ENCODE assay signal across 8 cellular contexts in the genomic region with DNA sequence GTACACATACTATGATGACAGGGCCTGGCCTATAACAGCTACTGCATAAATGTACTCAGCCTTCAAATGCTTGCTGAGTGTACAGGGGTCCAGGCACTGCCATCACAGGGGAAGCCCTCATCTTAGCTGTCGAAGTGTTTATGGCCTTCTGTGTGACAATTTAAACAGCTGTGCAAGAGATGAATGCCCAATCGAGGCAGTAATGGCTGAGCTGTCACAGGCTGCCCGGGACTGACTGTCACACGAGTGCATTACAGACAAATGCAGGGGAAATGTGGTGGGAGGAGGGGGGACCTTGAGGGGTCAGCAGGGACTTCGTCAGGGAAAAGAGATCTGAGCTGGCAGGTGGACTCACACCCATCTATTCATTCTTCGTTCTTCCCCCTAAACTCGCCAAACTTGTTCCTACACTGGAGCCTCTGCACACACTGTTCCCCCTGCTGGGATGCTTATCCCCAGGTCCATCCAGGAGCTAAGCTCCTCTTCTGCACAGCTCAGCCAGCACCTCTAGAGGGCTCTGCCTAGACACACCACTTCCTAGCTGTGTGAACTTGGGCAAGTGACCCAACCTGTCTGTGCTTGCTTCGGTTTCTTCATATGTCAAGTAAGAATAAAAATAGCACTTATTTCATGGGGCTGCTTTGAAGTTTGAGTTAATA.
DNase-seq lines count a peak whose midpoint lies in the region; ATAC-seq and TF ChIP-seq lines count a peak whose summit lies in the region.

No MANE protein-coding gene starts in this region.

- no peak overlapping the region for H3K4me3 ChIP-seq in GM23248
- no peak overlapping the region for H3K4me3 ChIP-seq in PC-9
- H3K4me3 ChIP-seq in hepatocyte, result no peak overlapping the region
- H3K4me3 ChIP-seq in gastroesophageal sphincter, result no peak overlapping the region

- H3K9me3 ChIP-seq in GM23248 (ENCODE audit: low read depth) (no peaks in the 10 kb centered on the region), PC-9 (ENCODE audit: insufficient read depth, low read depth) (no peaks in the 10 kb centered on the region), hepatocyte (ENCODE audit: low read depth) (no peaks in the 10 kb centered on the region), gastroesophageal sphincter (no peaks in the 10 kb centered on the region)

- H3K27me3 ChIP-seq in GM23248 (replicated peaks; ENCODE audit: insufficient read depth) (peaks cover 7% of the 10 kb centered on the region), PC-9 (ENCODE audit: insufficient read depth, low read depth) (no peaks in the 10 kb centered on the region), hepatocyte (peaks cover 7% of the 10 kb centered on the region), gastroesophageal sphincter (peaks cover 18% of the 10 kb centered on the region)

- no TSS peak for BruUV-seq in PC-9 (replicated peaks; lab: Mats Ljungman, UMichigan)

- CTCF ChIA-PET in PC-9 (lab: Charles Lee), result interaction anchor here (0.7 to 1.0 kb wide), 4 partner anchors 36 to 226 kb away, joined by 3 to 5 read pairs (median 4); no protein-coding TSS in a partner anchor

- intact Hi-C loops in PC-9 (cut with micrococcal nuclease; ENCODE audit: unreplicated experiment) (no loop called here), Right ventricle myocardium inferior (cut with DNase I) (loop anchor here (5.0 kb wide), 1 partner anchor 53 kb away; no protein-coding TSS in a partner anchor)

- H3K9me2 ChIP-seq in GM23248 (ENCODE audit: insufficient read depth) (no peaks in the 10 kb centered on the region), PC-9 (ENCODE audit: insufficient read depth) (no peaks in the 10 kb centered on the region), hepatocyte (replicated peaks; ENCODE audit: insufficient read depth) (no peaks in the 10 kb centered on the region)

- H4K20me1 ChIP-seq in GM23248 (ENCODE audit: insufficient read depth) (no peaks in the 10 kb centered on the region), PC-9 (ENCODE audit: insufficient read depth) (no peaks in the 10 kb centered on the region), hepatocyte (ENCODE audit: insufficient read depth, poor library complexity, severe bottlenecking) (no peaks in the 10 kb centered on the region)

- TF ChIP-seq EP300 in gastroesophageal sphincter (IDR thresholded peaks at IDR 0.05), result no peak

- no peaks in the 10 kb centered on the region for H3F3A ChIP-seq in GM23248 (ENCODE audit: insufficient read depth)
- H3F3A ChIP-seq in PC-9 (ENCODE audit: insufficient read depth, low read depth), result peaks cover 13% of the 10 kb centered on the region

- in situ Hi-C loops in GM23248 (cut with MboI), result no loop called here

- DNase-seq in GM23248 (peak; percentile 23), PC-9 (peak; percentile 52 to 81), hepatocyte (ENCODE audit: low spot score) (no peak), HK-2 (ENCODE audit: unreplicated experiment) (no peak), Right ventricle myocardium inferior (ENCODE audit: missing footprints) (no peak)

- H3K4me2 ChIP-seq in GM23248 (ENCODE audit: unreplicated experiment), result no peak overlapping the region
- peak overlapping the region; percentile 26 for H3K4me2 ChIP-seq in PC-9
- no peak overlapping the region for H3K4me2 ChIP-seq in hepatocyte

- WGBS in GM23248 (ENCODE audit: low coverage in 1 of 2, low lambda C conversion rate in 2 of 2, missing lambda C conversion rate in 2 of 2), 2 experiments, result 23 to 29% methylated on average over 7 to 8 of the region's 8 CpGs
- WGBS in hepatocyte (ENCODE audit: low lambda C conversion rate, missing lambda C conversion rate), result 49% methylated on average over 8 of the region's 8 CpGs
- WGBS in gastroesophageal sphincter (ENCODE audit: low coverage in 1 of 2), 2 donors, result 35 to 57% methylated on average over 6 to 7 of the region's 8 CpGs

- TF ChIP-seq CTCF in C4-2B (conservative IDR thresholded peaks at IDR 0.05), result peak; percentile 76
- peak; percentile 68 for TF ChIP-seq CTCF in PC-9 (conservative IDR thresholded peaks at IDR 0.05)
- peak; percentile 12 for TF ChIP-seq CTCF in hepatocyte (IDR thresholded peaks at IDR 0.05; ENCODE audit: poor library complexity)
- no peak for TF ChIP-seq CTCF in gastroesophageal sphincter (IDR thresholded peaks at IDR 0.05)

- H3K4me1 ChIP-seq in GM23248 (ENCODE audit: insufficient read depth) (no peaks in the 10 kb centered on the region), PC-9 (replicated peaks; ENCODE audit: insufficient read depth) (peaks cover 12% of the 10 kb centered on the region), hepatocyte (ENCODE audit: insufficient read depth) (no peaks in the 10 kb centered on the region), gastroesophageal sphincter (peaks cover 0 to 2% (median 0%) of the 10 kb centered on the region in 3 donors)

- no peak overlapping the region for H2AFZ ChIP-seq in GM23248
- H2AFZ ChIP-seq in PC-9, result no peak overlapping the region
- H2AFZ ChIP-seq in hepatocyte, result no peak overlapping the region

- ATAC-seq in gastroesophageal sphincter, result no peak
- ATAC-seq in GM19328 (IDR thresholded peaks at IDR 0.05; ENCODE audit: unreplicated experiment), result no peak
- ATAC-seq in Right ventricle myocardium inferior, result no peak

- H3K36me3 ChIP-seq in GM23248 (ENCODE audit: low read depth) (no peaks in the 10 kb centered on the region), PC-9 (ENCODE audit: low read depth) (no peaks in the 10 kb centered on the region), hepatocyte (replicated peaks; ENCODE audit: insufficient read depth, low read depth) (no peaks in the 10 kb centered on the region), gastroesophageal sphincter (no peaks in the 10 kb centered on the region)

- no peak for TF ChIP-seq POLR2A in gastroesophageal sphincter (IDR thresholded peaks at IDR 0.05)

- POLR2A ChIA-PET in PC-9 (lab: Charles Lee; ENCODE audit: unreplicated experiment), result interaction anchor here (0.5 to 0.7 kb wide), 2 partner anchors 191 to 222 kb away, joined by 3 to 4 read pairs; a partner anchor contains a TSS

- no peak overlapping the region for H3K27ac ChIP-seq in C4-2B
- no peak overlapping the region for H3K27ac ChIP-seq in GM23248
- no peak overlapping the region for H3K27ac ChIP-seq in PC-9
- H3K27ac ChIP-seq in hepatocyte, result no peak overlapping the region
- H3K27ac ChIP-seq in gastroesophageal sphincter, result no peak overlapping the region

- no peak overlapping the region for H3K9ac ChIP-seq in GM23248

- H3K79me2 ChIP-seq in GM23248 (ENCODE audit: insufficient read depth) (no peaks in the 10 kb centered on the region), PC-9 (ENCODE audit: low read depth) (no peaks in the 10 kb centered on the region), hepatocyte (no peaks in the 10 kb centered on the region)

Comparison
In these comparisons a context has a peak if more than half of its experiments do, and no peak if none do; other contexts are left out.
1. CTCF ChIP-seq: peak in C4-2B (single experiment), PC-9 (single experiment) and hepatocyte (single experiment); none in gastroesophageal sphincter (0 of 4).
2. DNase-seq: peak in GM23248 (single experiment) and PC-9 (2 of 2); none in hepatocyte (single experiment), HK-2 (single experiment) and Right ventricle myocardium inferior (single experiment).